ENCODE assay signal across 11 cellular contexts in the genomic region with DNA sequence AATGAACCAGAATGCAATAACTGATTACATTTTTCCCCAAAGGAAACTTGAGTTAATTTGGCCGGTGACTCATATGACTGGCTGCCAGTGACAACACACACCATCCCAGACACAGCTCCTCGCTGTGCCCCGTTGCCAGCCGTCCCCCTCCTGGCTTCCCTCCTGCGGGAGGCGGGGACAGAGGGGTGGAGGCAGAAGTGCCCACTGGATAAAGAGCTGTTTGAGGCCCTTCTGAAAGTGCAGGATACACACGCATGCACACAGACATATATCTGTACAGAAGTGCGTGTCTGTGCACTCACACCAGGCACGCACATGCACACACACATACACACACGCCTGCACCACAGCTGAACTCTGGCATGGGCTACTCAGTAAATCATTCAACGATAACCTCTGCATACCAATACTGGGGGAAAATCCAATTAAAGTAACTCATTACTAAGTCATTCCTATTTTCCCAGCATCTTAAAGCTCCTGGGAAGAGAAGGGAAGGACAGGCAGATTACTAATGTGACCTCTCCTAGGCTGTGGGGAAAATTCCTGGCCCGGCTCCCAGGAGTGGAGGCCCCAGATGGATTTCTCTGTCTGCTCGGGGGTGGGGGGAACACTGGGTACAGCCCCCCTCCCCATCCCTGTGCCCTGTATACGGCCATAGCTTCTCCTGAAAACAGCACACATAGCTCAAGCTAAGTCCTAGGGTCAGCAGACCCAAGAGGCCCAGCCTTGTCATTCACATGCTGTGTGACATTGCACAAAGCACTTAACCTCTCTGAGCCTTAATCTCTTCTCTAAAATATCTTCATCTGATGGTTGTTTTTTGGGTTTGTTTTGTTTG. TPM values are rescaled to one million over a fixed set of nuclear protein-coding genes. Genes with fewer than 3 reads are reported as not detected.
DNase-seq lines count a peak whose midpoint lies in the region; ATAC-seq, FAIRE-seq and TF ChIP-seq lines count a peak whose summit lies in the region.
"Had no signal": no experiment of that assay in that cellular context is flagged by ENCODE, and none has a peak within 500 bp of the region (broad histone marks: within the 10 kb centered on the region; RNA-seq: fewer than 3 reads in every experiment).

No MANE protein-coding gene starts in this region.

- no peaks in the 10 kb centered on the region for H4K20me1 ChIP-seq in endothelial cell of umbilical vein (replicated peaks; ENCODE audit: control insufficient read depth, extremely low read depth, insufficient read depth, low read length)

- H3K9me3 Mint-ChIP-seq in stimulated activated effector memory CD8-positive, alpha-beta T cell treated with anti-CD3 and anti-CD28 coated beads, Interleukin-12 subunit alpha, Interleukin-12 subunit beta, amount 100 ng/mL, for 72 hours = no peaks in the 10 kb centered on the region
- H3K9me3 Mint-ChIP-seq: IgD-negative memory B cell had no signal

- no peaks in the 10 kb centered on the region for H3K36me3 Mint-ChIP-seq in stimulated activated effector memory CD8-positive, alpha-beta T cell treated with anti-CD3 and anti-CD28 coated beads, Interleukin-12 subunit alpha, Interleukin-12 subunit beta, amount 100 ng/mL, for 72 hours
- H3K36me3 Mint-ChIP-seq: IgD-negative memory B cell had no signal

- DNase-seq in AG08395 (ENCODE audit: low spot score) (peak; percentile 94), NCI-H226 (peak; percentile 35), endothelial cell of umbilical vein (ENCODE audit: low read depth, low spot score) (peak; percentile 88), esophagus squamous epithelium (lab: John Stamatoyannopoulos, UW) (no peak)
- DNase-seq in stimulated activated effector memory CD8-positive, alpha-beta T cell treated with anti-CD3 and anti-CD28 coated beads, Interleukin-12 subunit alpha, Interleukin-12 subunit beta, amount 100 ng/mL, for 72 hours (ENCODE audit: low spot score in 2 of 2) = no peak
- DNase-seq: DMS79, retina had no signal

- no peak overlapping the region for H3K4me3 Mint-ChIP-seq in stimulated activated effector memory CD8-positive, alpha-beta T cell treated with anti-CD3 and anti-CD28 coated beads, Interleukin-12 subunit alpha, Interleukin-12 subunit beta, amount 100 ng/mL, for 72 hours
- H3K4me3 Mint-ChIP-seq: IgD-negative memory B cell had no signal

- H3K4me2 ChIP-seq in endothelial cell of umbilical vein (ENCODE audit: insufficient read depth, low read length) = peak overlapping the region; percentile 0

- dilution Hi-C loops in endothelial cell of umbilical vein (cut with MboI; ENCODE audit: extremely low pct_ligation_motif_present, low sequenced_read_pairs) = no loop called here

- no peaks in the 10 kb centered on the region for H3K9me1 ChIP-seq in endothelial cell of umbilical vein (replicated peaks; ENCODE audit: control insufficient read depth, extremely low read depth, insufficient read depth, low read length)

- H3K4me3 ChIP-seq in endothelial cell of umbilical vein (replicated peaks in 1 of 3; ENCODE audit: insufficient read depth in 1 of 3, low read depth in 1 of 3, low read length in 3 of 3) (no peak overlapping the region), mesodermal cell (ENCODE audit: extremely low read depth, insufficient read depth, low read length, poor library complexity, severe bottlenecking) (no peak overlapping the region), esophagus squamous epithelium (peak overlapping the region in 1 of 4 donors; percentile 5)

- H3K79me2 ChIP-seq in endothelial cell of umbilical vein (ENCODE audit: control insufficient read depth, insufficient read depth, low read length) = no peaks in the 10 kb centered on the region

- H3K9ac ChIP-seq in endothelial cell of umbilical vein (replicated peaks; ENCODE audit: extremely low read depth, insufficient read depth, low read length) = no peak overlapping the region

- no peak overlapping the region for H3K27ac ChIP-seq in endothelial cell of umbilical vein (ENCODE audit: insufficient read depth, low read depth, low read length)
- peak overlapping the region; percentile 18 for H3K27ac ChIP-seq in mesodermal cell (ENCODE audit: low read depth, low read length, severe bottlenecking)
- peak overlapping the region in 1 of 4 donors; percentile 18 for H3K27ac ChIP-seq in esophagus squamous epithelium

- H3K4me1 ChIP-seq in endothelial cell of umbilical vein (ENCODE audit: control insufficient read depth, extremely low read depth, insufficient read depth, low read length) = peaks cover 11% of the 10 kb centered on the region
- peaks cover 16% of the 10 kb centered on the region for H3K4me1 ChIP-seq in mesodermal cell (ENCODE audit: control insufficient read depth, insufficient read depth, low read length, poor library complexity, severe bottlenecking)
- H3K4me1 ChIP-seq in esophagus squamous epithelium = peaks cover 0 to 22% (median 11%) of the 10 kb centered on the region in 3 donors

- H3K4me1 Mint-ChIP-seq in stimulated activated effector memory CD8-positive, alpha-beta T cell treated with anti-CD3 and anti-CD28 coated beads, Interleukin-12 subunit alpha, Interleukin-12 subunit beta, amount 100 ng/mL, for 72 hours = no peaks in the 10 kb centered on the region
- H3K4me1 Mint-ChIP-seq: IgD-negative memory B cell had no signal

- no TSS peak for BruUV-seq in endothelial cell of umbilical vein (replicated peaks; lab: Mats Ljungman, UMichigan)

- WGBS in mesodermal cell (ENCODE audit: insufficient coverage in 2 of 2), 2 experiments = 79 to 82% methylated on average over 7 to 9 of the region's 14 CpGs
- 9 to 11% methylated on average over 10 to 14 of the region's 14 CpGs for WGBS in esophagus squamous epithelium, 2 donors

- TF ChIP-seq POLR2A in endothelial cell of umbilical vein (IDR thresholded peaks at IDR 0.05; ENCODE audit: low read depth, low read length) (no peak), esophagus squamous epithelium (IDR thresholded peaks at IDR 0.05) (no peak)

- no peak for ATAC-seq in stimulated activated effector memory CD8-positive, alpha-beta T cell treated with anti-CD3 and anti-CD28 coated beads, Interleukin-12 subunit alpha, Interleukin-12 subunit beta, amount 100 ng/mL, for 72 hours
- ATAC-seq in GM21576 (IDR thresholded peaks at IDR 0.05; ENCODE audit: unreplicated experiment) = no peak
- ATAC-seq in GM21447 (IDR thresholded peaks at IDR 0.05; ENCODE audit: unreplicated experiment) = no peak

- no peak overlapping the region for H3K27ac Mint-ChIP-seq in stimulated activated effector memory CD8-positive, alpha-beta T cell treated with anti-CD3 and anti-CD28 coated beads, Interleukin-12 subunit alpha, Interleukin-12 subunit beta, amount 100 ng/mL, for 72 hours

- CTCF ChIA-PET in endothelial cell of umbilical vein (lab: Charles Lee) = interaction anchor here (0.8 to 2.4 kb wide), 10 partner anchors 10 to 555 kb away, joined by 3 to 14 read pairs (median 5); no protein-coding TSS in a partner anchor

- H2AFZ ChIP-seq in endothelial cell of umbilical vein (ENCODE audit: low read depth, low read length) = no peak overlapping the region

- H3K36me3 ChIP-seq in endothelial cell of umbilical vein (ENCODE audit: control insufficient read depth in 2 of 2, extremely low read depth in 1 of 2, insufficient read depth in 2 of 2, low read length in 2 of 2) (no peaks in the 10 kb centered on the region), mesodermal cell (ENCODE audit: control insufficient read depth, insufficient read depth, low read length) (no peaks in the 10 kb centered on the region), esophagus squamous epithelium (no peaks in the 10 kb centered on the region)

- TF ChIP-seq CTCF in endothelial cell of umbilical vein (IDR thresholded peaks at IDR 0.05; ENCODE audit: extremely low read depth in 1 of 2, insufficient read depth in 1 of 2, low read depth in 1 of 2, low read length in 2 of 2) (no peak), esophagus squamous epithelium (IDR thresholded peaks at IDR 0.05) (no peak)

- FAIRE-seq in endothelial cell of umbilical vein (lab: Jason Lieb, UNC) = peak; percentile 92

- H3K9me3 ChIP-seq in endothelial cell of umbilical vein (replicated peaks; ENCODE audit: control insufficient read depth, insufficient read depth, low read length) (no peaks in the 10 kb centered on the region), mesodermal cell (ENCODE audit: control insufficient read depth, low read length) (no peaks in the 10 kb centered on the region), esophagus squamous epithelium (no peaks in the 10 kb centered on the region)

- intact Hi-C loops in endothelial cell of umbilical vein (cut with micrococcal nuclease) = loop anchor here (10.0 kb wide), 2 partner anchors 273 to 713 kb away; partner anchors contain the start of gene PRKRIP1
- intact Hi-C loops in esophagus squamous epithelium (cut with DNase I) = loop anchor here (5.0 kb wide), 1 partner anchor 556 kb away; no protein-coding TSS in a partner anchor

- POLR2A ChIA-PET in endothelial cell of umbilical vein (lab: Charles Lee) = no interaction called here

- no peaks in the 10 kb centered on the region for H3K27me3 ChIP-seq in endothelial cell of umbilical vein (ENCODE audit: control insufficient read depth in 2 of 2, insufficient read depth in 2 of 2, low read length in 2 of 2)
- H3K27me3 ChIP-seq in esophagus squamous epithelium = no peaks in the 10 kb centered on the region

TF ChIP-seq in endothelial cell of umbilical vein, 7 proteins besides CTCF, POLR2A, EP300 and RAD21:
- peak; percentile 67 for TF ChIP-seq GATA2 (IDR thresholded peaks at IDR 0.05; ENCODE audit: insufficient read depth, insufficient read length, low read depth, low read length)
- TF ChIP-seq FOS (IDR thresholded peaks at IDR 0.05; ENCODE audit: borderline replicate concordance, insufficient read depth, low read length) = peak; percentile 84
- peak; percentile 66 for TF ChIP-seq JUN (IDR thresholded peaks at IDR 0.05; ENCODE audit: borderline replicate concordance, insufficient read depth, insufficient read length, low read depth)
- TF ChIP-seq, protein P1, sequence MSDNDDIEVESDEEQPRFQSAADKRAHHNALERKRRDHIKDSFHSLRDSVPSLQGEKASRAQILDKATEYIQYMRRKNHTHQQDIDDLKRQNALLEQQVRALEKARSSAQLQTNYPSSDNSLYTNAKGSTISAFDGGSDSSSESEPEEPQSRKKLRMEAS (IDR thresholded peaks at IDR 0.05; ENCODE audit: insufficient read depth, insufficient read length) = no peak
TF ChIP-seq in endothelial cell of umbilical vein: peak in this region for 3.

RNA-seq across cellular contexts. Expression of gene MYL10, which starts 52.3 kb away (rescaled TPM):
- total RNA-seq in endothelial cell of umbilical vein = not detected in 2 replicates
- not detected in 2 replicates for polyA plus RNA-seq in endothelial cell of umbilical vein
- polyA plus RNA-seq in endothelial cell of umbilical vein (2011; cell fraction: cytosol; rRNA removed) = not detected in 2 replicates
- polyA plus RNA-seq in endothelial cell of umbilical vein (2011; cell fraction: nucleus; rRNA removed) = not detected in 2 replicates
- not detected in 2 replicates for polyA plus RNA-seq in endothelial cell of umbilical vein (2012)
- not detected in 2 replicates for polyA minus RNA-seq in endothelial cell of umbilical vein
- not detected for polyA minus RNA-seq in endothelial cell of umbilical vein (2011; cell fraction: cytosol; rRNA and poly(A)+ RNA removed)
- polyA minus RNA-seq in endothelial cell of umbilical vein (2011; cell fraction: nucleus; rRNA and poly(A)+ RNA removed) = not detected in 2 replicates
- polyA plus RNA-seq in mesodermal cell (2013, experiment 1 of 2) = 0.96 TPM
- 2.8 TPM for polyA plus RNA-seq in mesodermal cell (2013, experiment 2 of 2)
- total RNA-seq in esophagus squamous epithelium = not detected
- polyA plus RNA-seq: IgD-negative memory B cell had no signal

Comparison
In these comparisons a context has a peak if more than half of its experiments do, and no peak if none do; other contexts are left out.
1. DNase-seq: peak in AG08395 (single experiment), NCI-H226 (single experiment) and endothelial cell of umbilical vein (single experiment); none in esophagus squamous epithelium (single experiment) and stimulated activated effector memory CD8-positive, alpha-beta T cell treated with anti-CD3 and anti-CD28 coated beads, Interleukin-12 subunit alpha, Interleukin-12 subunit beta, amount 100 ng/mL, for 72 hours (0 of 2).